3 cellular contexts compared by ENCODE assay signal in genomic region chr5:142152383-142152730, GRCh38.
TF ChIP-seq lines count a peak whose summit lies in the region.

No MANE protein-coding gene starts in this region.

TF ChIP-seq in GM23338, 12 proteins besides CTCF, POLR2A, EP300 and RAD21:
- no peak for TF ChIP-seq EZH2 (IDR thresholded peaks at IDR 0.05; ENCODE audit: low read depth, unreplicated experiment)
- TF ChIP-seq ZNF114 (CRISPR knock-in tag; IDR thresholded peaks at IDR 0.05) = no peak
- TF ChIP-seq JUNB (IDR thresholded peaks at IDR 0.05; ENCODE audit: unreplicated experiment) = peak; percentile 87

TF ChIP-seq in IMR-90, 13 proteins besides CTCF, POLR2A, EP300 and RAD21:
- TF ChIP-seq, protein P1, sequence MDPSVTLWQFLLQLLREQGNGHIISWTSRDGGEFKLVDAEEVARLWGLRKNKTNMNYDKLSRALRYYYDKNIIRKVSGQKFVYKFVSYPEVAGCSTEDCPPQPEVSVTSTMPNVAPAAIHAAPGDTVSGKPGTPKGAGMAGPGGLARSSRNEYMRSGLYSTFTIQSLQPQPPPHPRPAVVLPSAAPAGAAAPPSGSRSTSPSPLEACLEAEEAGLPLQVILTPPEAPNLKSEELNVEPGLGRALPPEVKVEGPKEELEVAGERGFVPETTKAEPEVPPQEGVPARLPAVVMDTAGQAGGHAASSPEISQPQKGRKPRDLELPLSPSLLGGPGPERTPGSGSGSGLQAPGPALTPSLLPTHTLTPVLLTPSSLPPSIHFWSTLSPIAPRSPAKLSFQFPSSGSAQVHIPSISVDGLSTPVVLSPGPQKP (IDR thresholded peaks at IDR 0.05; ENCODE audit: borderline replicate concordance, low read depth, low read length) = no peak
- TF ChIP-seq MXI1 (IDR thresholded peaks at IDR 0.05; ENCODE audit: borderline replicate concordance, low read depth, low read length) = no peak
- no peak for TF ChIP-seq MAZ (IDR thresholded peaks at IDR 0.05; ENCODE audit: borderline replicate concordance, low read depth, low read length)
- no peak for TF ChIP-seq CHD1 (IDR thresholded peaks at IDR 0.05; ENCODE audit: low read depth, low read length)
- TF ChIP-seq, protein P2, sequence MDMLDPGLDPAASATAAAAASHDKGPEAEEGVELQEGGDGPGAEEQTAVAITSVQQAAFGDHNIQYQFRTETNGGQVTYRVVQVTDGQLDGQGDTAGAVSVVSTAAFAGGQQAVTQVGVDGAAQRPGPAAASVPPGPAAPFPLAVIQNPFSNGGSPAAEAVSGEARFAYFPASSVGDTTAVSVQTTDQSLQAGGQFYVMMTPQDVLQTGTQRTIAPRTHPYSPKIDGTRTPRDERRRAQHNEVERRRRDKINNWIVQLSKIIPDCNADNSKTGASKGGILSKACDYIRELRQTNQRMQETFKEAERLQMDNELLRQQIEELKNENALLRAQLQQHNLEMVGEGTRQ (IDR thresholded peaks at IDR 0.05; ENCODE audit: low read depth, low read length) = no peak
TF ChIP-seq in IMR-90: peak in this region for 0.

TF ChIP-seq in GM12878, 131 proteins besides CTCF, POLR2A, EP300 and RAD21:
- peak; percentile 42; the same call in 1 of the 2 replicates for TF ChIP-seq JUNB (IDR thresholded peaks at IDR 0.05)
- no peak for TF ChIP-seq ZNF592 (IDR thresholded peaks at IDR 0.05)
- TF ChIP-seq, protein P3, sequence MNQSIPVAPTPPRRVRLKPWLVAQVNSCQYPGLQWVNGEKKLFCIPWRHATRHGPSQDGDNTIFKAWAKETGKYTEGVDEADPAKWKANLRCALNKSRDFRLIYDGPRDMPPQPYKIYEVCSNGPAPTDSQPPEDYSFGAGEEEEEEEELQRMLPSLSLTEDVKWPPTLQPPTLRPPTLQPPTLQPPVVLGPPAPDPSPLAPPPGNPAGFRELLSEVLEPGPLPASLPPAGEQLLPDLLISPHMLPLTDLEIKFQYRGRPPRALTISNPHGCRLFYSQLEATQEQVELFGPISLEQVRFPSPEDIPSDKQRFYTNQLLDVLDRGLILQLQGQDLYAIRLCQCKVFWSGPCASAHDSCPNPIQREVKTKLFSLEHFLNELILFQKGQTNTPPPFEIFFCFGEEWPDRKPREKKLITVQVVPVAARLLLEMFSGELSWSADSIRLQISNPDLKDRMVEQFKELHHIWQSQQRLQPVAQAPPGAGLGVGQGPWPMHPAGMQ (IDR thresholded peaks at IDR 0.05; ENCODE audit: borderline replicate concordance) = no peak
TF ChIP-seq in GM12878: peak in this region for 1.
